In the genomic region with DNA sequence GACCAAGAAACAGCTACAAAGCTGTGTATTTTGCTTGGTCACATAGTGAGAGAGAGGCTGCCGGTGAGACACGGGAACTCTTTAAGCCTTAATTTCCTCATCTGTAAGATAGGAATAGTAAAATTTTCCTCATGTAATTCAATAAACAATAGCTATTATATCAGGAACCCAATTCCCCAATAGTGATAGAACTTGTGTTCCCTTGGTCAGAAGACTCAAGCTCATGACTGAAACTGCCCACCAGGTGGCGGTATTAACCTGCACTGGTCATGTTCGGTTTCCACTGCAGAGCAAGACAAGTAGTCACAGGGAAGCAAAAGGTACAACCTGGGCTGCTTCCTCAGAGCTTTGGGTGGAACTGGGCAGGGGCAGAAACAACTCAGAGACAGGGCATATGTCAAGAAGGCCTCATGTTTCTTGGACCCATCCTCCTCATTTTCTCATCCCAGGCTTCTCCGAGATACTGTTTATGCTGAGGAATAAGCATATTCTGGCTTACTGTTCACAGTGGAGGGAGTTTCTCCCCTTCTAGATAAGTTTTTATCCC, we compare ENCODE assay signal across 7 cellular contexts. TPM values are rescaled to one million over a fixed set of nuclear protein-coding genes. Genes with fewer than 3 reads are reported as not detected.
DNase-seq lines count a peak whose midpoint lies in the region; ATAC-seq, FAIRE-seq and TF ChIP-seq lines count a peak whose summit lies in the region.

No MANE protein-coding gene starts in this region.

- WGBS in pancreas, 2 donors = 18 to 22% methylated on average over 5 of the region's 5 CpGs

- H3K27ac ChIP-seq in SK-N-MC (no peak overlapping the region), pancreas (no peak overlapping the region)

- H3K4me1 Mint-ChIP-seq in type B pancreatic cell (ENCODE audit: unreplicated experiment) = peaks cover 3% of the 10 kb centered on the region

- H3K36me3 Mint-ChIP-seq in type B pancreatic cell = no peaks in the 10 kb centered on the region

- H3K9me3 Mint-ChIP-seq in type B pancreatic cell = no peaks in the 10 kb centered on the region

- FAIRE-seq in pancreas (lab: Jason Lieb, UNC) = no peak

- peak; percentile 80 for DNase-seq in NCI-H1105 (lab: John Stamatoyannopoulos, UW)
- DNase-seq in SK-N-MC (ENCODE audit: low read depth, low spot score) = peak; percentile 80
- DNase-seq in activated gamma-delta T cell treated with anti-CD3 and anti-CD28 coated beads, Interleukin-2, amount 50 U/mL, for 16 hours (ENCODE audit: low read depth) = peak; percentile 88
- DNase-seq in germinal center (ENCODE audit: low spot score) = peak; percentile 84
- peak; percentile 75 to 92 (median 88) for DNase-seq in pancreas
- peak; percentile 89 for DNase-seq in type B pancreatic cell (ENCODE audit: extremely low spot score, unreplicated experiment)

- H3K36me3 ChIP-seq in SK-N-MC (ENCODE audit: insufficient read depth, low read length) = no peaks in the 10 kb centered on the region
- no peaks in the 10 kb centered on the region for H3K36me3 ChIP-seq in pancreas

- TF ChIP-seq CTCF in pancreas (IDR thresholded peaks at IDR 0.05) (peak; percentile 76 to 91 (median 84)), type B pancreatic cell (conservative IDR thresholded peaks at IDR 0.05) (peak; percentile 94)

- H3K9me3 ChIP-seq in SK-N-MC (ENCODE audit: low read depth, low read length) (no peaks in the 10 kb centered on the region), pancreas (no peaks in the 10 kb centered on the region)

- peak; percentile 55 for ATAC-seq in GM18502 (IDR thresholded peaks at IDR 0.05; ENCODE audit: poor library complexity, unreplicated experiment)
- ATAC-seq in pancreas = peak; percentile 46 to 69 (median 65)

- no peak overlapping the region for H3K9ac ChIP-seq in SK-N-MC (ENCODE audit: insufficient read length)

- intact Hi-C loops in pancreas (cut with DNase I) = loop anchor here in 2 of 3 donors (2.0 to 5.0 kb wide), 2 partner anchors 71 to 72 kb away; partner anchors contain the start of gene CDH24 (in 1 of the 2)

- H3K4me3 Mint-ChIP-seq in type B pancreatic cell = no peak overlapping the region

- H3K27me3 Mint-ChIP-seq in type B pancreatic cell = no peaks in the 10 kb centered on the region

- H3K4me1 ChIP-seq in pancreas = peaks cover 0 to 5% (median 0%) of the 10 kb centered on the region in 3 donors

- no peaks in the 10 kb centered on the region for H3K27me3 ChIP-seq in pancreas

- H3K4me3 ChIP-seq in SK-N-MC = no peak overlapping the region
- H3K4me3 ChIP-seq in pancreas = no peak overlapping the region

- no peak overlapping the region for H3K27ac Mint-ChIP-seq in type B pancreatic cell

RNA-seq across cellular contexts. Expression of gene AJUBA, which starts 4.2 kb away (rescaled TPM):
- total RNA-seq in pancreas = 10 to 100 TPM in 2 of 6 donors, 1 to 10 TPM in 4; 5.4 to 17.8 (median 9.1) TPM
- 1 to 10 TPM; 6.3 to 9.5 TPM for polyA plus RNA-seq in pancreas
- 42.8 and 56.1 TPM in 2 replicates for total RNA-seq in type B pancreatic cell (ENCODE audit: low replicate concordance)

RNA-seq across cellular contexts. Expression of gene C14orf93, which starts 23.4 kb away (rescaled TPM):
- total RNA-seq in pancreas = 1 to 10 TPM; 4.3 to 7.5 (median 5.4) TPM
- 10 to 100 TPM in 1 of 2 donors, 1 to 10 TPM in 1; 8.3 to 11.3 TPM for polyA plus RNA-seq in pancreas
- 10.2 and 12.6 TPM in 2 replicates for total RNA-seq in type B pancreatic cell (ENCODE audit: low replicate concordance)

RNA-seq across cellular contexts. Expression of gene HAUS4, which starts 29.7 kb away (rescaled TPM):
- total RNA-seq in pancreas = 10 to 100 TPM; 18.4 to 31.8 (median 23.4) TPM
- polyA plus RNA-seq in pancreas = 10 to 100 TPM; 13.6 to 17.0 TPM
- 17.3 and 40.7 TPM in 2 replicates for total RNA-seq in type B pancreatic cell (ENCODE audit: low replicate concordance)

RNA-seq across cellular contexts. Expression of gene PSMB5, which starts 48.1 kb away (rescaled TPM):
- 10 to 100 TPM; 29.6 to 50.4 (median 45.9) TPM for total RNA-seq in pancreas
- polyA plus RNA-seq in pancreas = 10 to 100 TPM; 31.8 to 62.9 TPM
- total RNA-seq in type B pancreatic cell (ENCODE audit: low replicate concordance) = 153 and 177 TPM in 2 replicates

RNA-seq across cellular contexts. Expression of gene PSMB11, which starts 55.4 kb away (rescaled TPM):
- not detected for total RNA-seq in pancreas
- polyA plus RNA-seq in pancreas = under 1 TPM in 1 of 2 donors, not detected in 1; 0.05 TPM
- total RNA-seq in type B pancreatic cell (ENCODE audit: low replicate concordance) = not detected in 2 replicates
